11 cellular contexts compared by ENCODE assay signal in genomic region chr1:80639777-80640533, GRCh38.
DNase-seq lines count a peak whose midpoint lies in the region; ATAC-seq and TF ChIP-seq lines count a peak whose summit lies in the region.
"Had no signal": no experiment of that assay in that cellular context is flagged by ENCODE, and none has a peak within 500 bp of the region (broad histone marks: within the 10 kb centered on the region; RNA-seq: fewer than 3 reads in every experiment).

No MANE protein-coding gene starts in this region.

- no peaks in the 10 kb centered on the region for H3K27me3 Mint-ChIP-seq in activated CD8-positive, alpha-beta T cell treated with anti-CD3 and anti-CD28 coated beads for 36 hours
- no peaks in the 10 kb centered on the region for H3K27me3 Mint-ChIP-seq in activated CD8-positive, alpha-beta memory T cell treated with anti-CD3 and anti-CD28 coated beads, Interleukin-2, amount 10 ng/mL, durations not matched to agents 7 days and 5 days
- H3K27me3 Mint-ChIP-seq: CD4-positive, alpha-beta T cell had no signal

- no peaks in the 10 kb centered on the region for H3K9me2 ChIP-seq in OCI-LY1 (ENCODE audit: low read depth, low read length)

- H3K27me3 ChIP-seq in OCI-LY1 (ENCODE audit: insufficient read depth, low read length), result no peaks in the 10 kb centered on the region

- peak overlapping the region; percentile 61 for H3K27ac ChIP-seq in OCI-LY1 (ENCODE audit: low read depth, low read length, poor library complexity, severe bottlenecking)

- H3K79me2 ChIP-seq in OCI-LY1 (ENCODE audit: insufficient read depth, low read length), result no peaks in the 10 kb centered on the region

- no peak overlapping the region for H3K27ac Mint-ChIP-seq in activated CD8-positive, alpha-beta T cell treated with anti-CD3 and anti-CD28 coated beads for 36 hours
- H3K27ac Mint-ChIP-seq in activated CD8-positive, alpha-beta memory T cell treated with anti-CD3 and anti-CD28 coated beads, Interleukin-2, amount 10 ng/mL, durations not matched to agents 7 days and 5 days, result no peak overlapping the region
- H3K27ac Mint-ChIP-seq: CD4-positive, alpha-beta T cell had no signal

- H3K4me1 ChIP-seq in OCI-LY1 (ENCODE audit: insufficient read depth, low read length, severe bottlenecking), result peaks cover 24% of the 10 kb centered on the region

- no peaks in the 10 kb centered on the region for H4K20me1 ChIP-seq in OCI-LY1 (ENCODE audit: insufficient read depth, low read length)

- CTCF ChIA-PET in activated CD8-positive, alpha-beta T cell treated with anti-CD3 and anti-CD28 coated beads for 36 hours (lab: Charles Lee), result no interaction called here
- CTCF ChIA-PET in activated CD8-positive, alpha-beta memory T cell treated with anti-CD3 and anti-CD28 coated beads, Interleukin-2, amount 10 ng/mL, durations not matched to agents 7 days and 5 days (lab: Charles Lee), result no interaction called here

- TF ChIP-seq CTCF in OCI-LY1 (IDR thresholded peaks at IDR 0.05; ENCODE audit: low read length), result no peak
- no peak for TF ChIP-seq CTCF in activated CD8-positive, alpha-beta T cell treated with anti-CD3 and anti-CD28 coated beads for 36 hours (IDR thresholded peaks at IDR 0.05)

- H3K4me3 Mint-ChIP-seq in activated CD8-positive, alpha-beta T cell treated with anti-CD3 and anti-CD28 coated beads for 36 hours, result no peak overlapping the region
- H3K4me3 Mint-ChIP-seq in activated CD8-positive, alpha-beta memory T cell treated with anti-CD3 and anti-CD28 coated beads, Interleukin-2, amount 10 ng/mL, durations not matched to agents 7 days and 5 days, result no peak overlapping the region
- H3K4me3 Mint-ChIP-seq: CD4-positive, alpha-beta T cell had no signal

- no peaks in the 10 kb centered on the region for H3K36me3 ChIP-seq in OCI-LY1 (ENCODE audit: insufficient read depth, low read length)

- H3K4me1 Mint-ChIP-seq in activated CD8-positive, alpha-beta T cell treated with anti-CD3 and anti-CD28 coated beads for 36 hours (ENCODE audit: low read depth), result no peaks in the 10 kb centered on the region
- no peaks in the 10 kb centered on the region for H3K4me1 Mint-ChIP-seq in activated CD8-positive, alpha-beta memory T cell treated with anti-CD3 and anti-CD28 coated beads, Interleukin-2, amount 10 ng/mL, durations not matched to agents 7 days and 5 days

- POLR2A ChIA-PET in activated CD8-positive, alpha-beta T cell treated with anti-CD3 and anti-CD28 coated beads for 36 hours (lab: Charles Lee), result no interaction called here

- intact Hi-C loops in activated CD8-positive, alpha-beta T cell treated with anti-CD3 and anti-CD28 coated beads for 36 hours (cut with micrococcal nuclease), result no loop called here

- H3K9me3 ChIP-seq in OCI-LY1 (ENCODE audit: low read length), result no peaks in the 10 kb centered on the region

- ATAC-seq in GM18499 (IDR thresholded peaks at IDR 0.05; ENCODE audit: insufficient read depth, unreplicated experiment), result peak; percentile 98
- ATAC-seq in GM21367 (IDR thresholded peaks at IDR 0.05; ENCODE audit: unreplicated experiment), result peak; percentile 97
- peak; percentile 96 for ATAC-seq in HG03066 (IDR thresholded peaks at IDR 0.05; ENCODE audit: low read depth, unreplicated experiment)
- ATAC-seq in activated CD8-positive, alpha-beta T cell treated with anti-CD3 and anti-CD28 coated beads for 36 hours, result no peak
- no peak for ATAC-seq in activated CD8-positive, alpha-beta memory T cell treated with anti-CD3 and anti-CD28 coated beads, Interleukin-2, amount 10 ng/mL, durations not matched to agents 7 days and 5 days

- no peak overlapping the region for H3K4me3 ChIP-seq in OCI-LY1 (ENCODE audit: low read depth, low read length, poor library complexity, severe bottlenecking)

- DNase-seq in CD1c-positive myeloid dendritic cell (ENCODE audit: extremely low spot score) (no peak), GM19240 (ENCODE audit: insufficient read length, low spot score) (no peak)
- DNase-seq in activated CD8-positive, alpha-beta T cell treated with anti-CD3 and anti-CD28 coated beads for 36 hours, result no peak
- DNase-seq in activated CD8-positive, alpha-beta memory T cell treated with anti-CD3 and anti-CD28 coated beads, Interleukin-2, amount 10 ng/mL, durations not matched to agents 7 days and 5 days, result no peak
- DNase-seq: CD4-positive, alpha-beta T cell; hypothalamus; NCI-H1930 had no signal

- H3F3A ChIP-seq in OCI-LY1 (ENCODE audit: insufficient read depth, low read length), result no peaks in the 10 kb centered on the region

- no peak overlapping the region for H3K9ac ChIP-seq in OCI-LY1 (ENCODE audit: low read length)

- no peak overlapping the region for H2AFZ ChIP-seq in OCI-LY1 (ENCODE audit: low read length)

- peaks cover 10% of the 10 kb centered on the region for H3K9me3 Mint-ChIP-seq in activated CD8-positive, alpha-beta T cell treated with anti-CD3 and anti-CD28 coated beads for 36 hours
- H3K9me3 Mint-ChIP-seq in activated CD8-positive, alpha-beta memory T cell treated with anti-CD3 and anti-CD28 coated beads, Interleukin-2, amount 10 ng/mL, durations not matched to agents 7 days and 5 days (ENCODE audit: low read depth), result peaks cover 9% of the 10 kb centered on the region

- no peaks in the 10 kb centered on the region for H3K36me3 Mint-ChIP-seq in activated CD8-positive, alpha-beta T cell treated with anti-CD3 and anti-CD28 coated beads for 36 hours (ENCODE audit: low read depth)
- H3K36me3 Mint-ChIP-seq in activated CD8-positive, alpha-beta memory T cell treated with anti-CD3 and anti-CD28 coated beads, Interleukin-2, amount 10 ng/mL, durations not matched to agents 7 days and 5 days, result no peaks in the 10 kb centered on the region

- 0 out of 2 replicates have a peak overlapping the region, but pooled peaks have one; percentile 17 for H3K4me2 ChIP-seq in OCI-LY1 (ENCODE audit: low read length)

Comparison
In these comparisons a context has a peak if more than half of its experiments do, and no peak if none do; other contexts are left out.
1. ATAC-seq: peak in GM18499 (single experiment), GM21367 (single experiment) and HG03066 (single experiment); none in activated CD8-positive, alpha-beta T cell treated with anti-CD3 and anti-CD28 coated beads for 36 hours (single experiment) and activated CD8-positive, alpha-beta memory T cell treated with anti-CD3 and anti-CD28 coated beads, Interleukin-2, amount 10 ng/mL, durations not matched to agents 7 days and 5 days (single experiment).